Comparison of ENCODE assay signal across 9 cellular contexts in the genomic region with DNA sequence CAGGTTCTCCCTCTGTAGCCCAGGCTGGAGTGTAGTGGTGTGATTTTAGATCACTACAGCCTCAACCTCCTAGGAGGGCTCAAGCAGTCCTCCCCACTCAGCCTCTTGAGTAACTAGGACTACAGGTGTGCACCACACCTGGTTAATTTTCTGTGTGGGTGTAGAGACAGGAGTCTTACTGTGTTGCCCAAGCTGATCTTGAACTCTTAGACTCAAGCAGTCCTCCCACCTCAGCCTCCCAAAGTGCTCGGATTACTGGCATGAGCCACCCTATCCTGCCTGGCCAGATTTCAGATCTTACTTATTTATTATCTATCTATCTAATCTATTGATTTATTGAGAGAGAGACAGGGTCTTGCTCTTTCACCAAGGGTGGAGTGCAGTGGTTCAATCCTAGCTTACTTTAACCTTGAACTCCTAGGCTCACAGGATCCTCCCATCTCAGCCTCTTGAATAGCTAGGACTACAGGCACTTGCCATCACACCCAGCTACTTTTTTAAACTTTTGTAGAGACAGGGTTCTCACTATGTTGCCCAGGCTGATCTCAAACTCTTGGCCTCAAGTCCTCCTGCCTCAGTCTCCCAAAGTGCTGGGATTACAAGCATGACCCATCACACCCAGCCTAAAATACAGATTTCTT.
DNase-seq lines count a peak whose midpoint lies in the region; ATAC-seq and TF ChIP-seq lines count a peak whose summit lies in the region.
"Had no signal": no experiment of that assay in that cellular context is flagged by ENCODE, and none has a peak within 500 bp of the region (broad histone marks: within the 10 kb centered on the region; RNA-seq: fewer than 3 reads in every experiment).

No MANE protein-coding gene starts in this region.

- peaks cover 31 to 49% of the 10 kb centered on the region in 2 donors for H3K4me1 ChIP-seq in duodenal mucosa (ENCODE audit: control insufficient read depth in 1 of 2, insufficient read depth in 2 of 2, low read length in 2 of 2)
- H3K4me1 ChIP-seq in gastrocnemius medialis = peaks cover 23 to 48% of the 10 kb centered on the region in 2 donors

- ATAC-seq in gastrocnemius medialis (no peak), GM19467 (IDR thresholded peaks at IDR 0.05; ENCODE audit: unreplicated experiment) (no peak), GM19455 (IDR thresholded peaks at IDR 0.05; ENCODE audit: unreplicated experiment) (no peak)

- TF ChIP-seq POLR2A in gastrocnemius medialis (IDR thresholded peaks at IDR 0.05) = no peak

- H3K4me3 ChIP-seq in GM12865 (ENCODE audit: low read depth, low read length) (no peak overlapping the region), duodenal mucosa (ENCODE audit: low read depth in 1 of 2, low read length in 2 of 2) (no peak overlapping the region), gastrocnemius medialis (no peak overlapping the region)
- H3K4me3 ChIP-seq: MG63 had no signal

- H3K27me3 ChIP-seq in duodenal mucosa (ENCODE audit: control insufficient read depth in 1 of 2, insufficient read depth in 2 of 2, low read length in 2 of 2) = no peaks in the 10 kb centered on the region
- H3K27me3 ChIP-seq in gastrocnemius medialis = no peaks in the 10 kb centered on the region
- H3K27me3 ChIP-seq: MG63 had no signal

- H3K9ac ChIP-seq in duodenal mucosa (ENCODE audit: low read depth in 1 of 2, low read length in 2 of 2) = no peak overlapping the region

- H3K27ac ChIP-seq in RWPE1 (peak overlapping the region; percentile 61), duodenal mucosa (ENCODE audit: low read depth, low read length) (peak overlapping the region; percentile 48), gastrocnemius medialis (peak overlapping the region; percentile 30 to 91 (median 73))

- TF ChIP-seq CTCF in GM12865 (IDR thresholded peaks at IDR 0.05; ENCODE audit: insufficient read depth, low read depth, low read length, missing control alignments) (no peak), RWPE1 (conservative IDR thresholded peaks at IDR 0.05; ENCODE audit: low read depth) (no peak), gastrocnemius medialis (IDR thresholded peaks at IDR 0.05 in 4 of 5, conservative IDR thresholded peaks at IDR 0.05 in 1 of 5) (no peak)

- POLR2A ChIA-PET in RWPE1 (lab: Yijun Ruan, JAX; ENCODE audit: low non-redundant PET) = interaction anchor here (0.5 to 0.6 kb wide), 2 partner anchors 45 to 48 kb away, joined by 5 to 6 read pairs; no protein-coding TSS in a partner anchor

- H3K36me3 ChIP-seq in duodenal mucosa (ENCODE audit: control insufficient read depth in 1 of 2, insufficient read depth in 2 of 2, low read length in 2 of 2) = no peaks in the 10 kb centered on the region
- H3K36me3 ChIP-seq in gastrocnemius medialis = no peaks in the 10 kb centered on the region

- H3K9me3 ChIP-seq in duodenal mucosa (ENCODE audit: control insufficient read depth in 1 of 2, low read length in 2 of 2) (no peaks in the 10 kb centered on the region), gastrocnemius medialis (no peaks in the 10 kb centered on the region)
- H3K9me3 ChIP-seq: MG63 had no signal

- DNase-seq in GM12865 (ENCODE audit: low read depth) (peak; percentile 26), RWPE1 (ENCODE audit: low spot score) (no peak), gastrocnemius medialis (no peak), DMS 273 treated with DMSO at 0.1 percent for 48 hours (lab: John Stamatoyannopoulos, UW) (no peak), HuH-7 (ENCODE audit: low spot score) (no peak)

- CTCF ChIA-PET in RWPE1 (lab: Yijun Ruan, JAX) = no interaction called here

- intact Hi-C loops in gastrocnemius medialis (cut with DNase I; ENCODE audit: low total_unique reads) = no loop called here

- in situ Hi-C loops in gastrocnemius medialis (cut with MboI; ENCODE audit: low sequenced_read_pairs in 4 of 4) = no loop called here
